1 cellular context compared by ENCODE assay signal in genomic region chr1:28239004-28239403, GRCh38.
TF ChIP-seq lines count a peak whose summit lies in the region.

No MANE protein-coding gene starts in this region.

TF ChIP-seq in HepG2, 621 proteins besides CTCF, POLR2A, EP300 and RAD21:
- TF ChIP-seq RBM22 (optimal IDR thresholded peaks at IDR 0.05; ENCODE audit: low read length) (peak; percentile 65), ZFP62 (CRISPR knock-in tag; IDR thresholded peaks at IDR 0.05) (no peak)
